25 cellular contexts compared by ENCODE assay signal in the genomic region with DNA sequence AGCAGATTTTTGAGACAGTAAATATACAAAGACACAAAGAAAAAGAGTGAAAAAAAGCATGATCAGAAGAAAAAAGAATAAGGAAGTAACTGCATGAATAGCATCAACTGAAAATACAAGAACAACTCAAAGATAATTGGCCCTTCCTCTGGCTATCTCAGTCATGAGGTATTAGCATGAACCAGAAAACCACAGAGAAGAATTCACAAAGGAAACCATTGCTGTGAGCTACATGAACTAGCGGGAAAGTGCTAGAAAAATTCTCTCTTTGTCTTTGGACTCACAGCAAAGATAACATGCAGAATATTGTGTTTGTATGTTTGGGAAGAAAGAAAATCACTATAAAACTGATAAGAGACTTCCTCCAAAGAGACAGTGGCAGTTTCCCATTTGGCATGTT.
"Had no signal": no experiment of that assay in that cellular context is flagged by ENCODE, and none has a peak within 500 bp of the region (broad histone marks: within the 10 kb centered on the region; RNA-seq: fewer than 3 reads in every experiment).

No MANE protein-coding gene starts in this region.

- H3K36me3 ChIP-seq: adrenal gland, ascending aorta, lower lobe of right lung, pancreas, sigmoid colon, thoracic aorta, upper lobe of left lung had no signal

- H3K9me3 ChIP-seq: adrenal gland, ascending aorta, lower lobe of right lung, pancreas, sigmoid colon, thoracic aorta, upper lobe of left lung had no signal

- H3K4me2 ChIP-seq: smooth muscle cell had no signal

- H3K27ac ChIP-seq: adrenal gland, ascending aorta, foreskin keratinocyte, lower lobe of right lung, pancreas, sigmoid colon, thoracic aorta, upper lobe of left lung had no signal

- H3K4me1 ChIP-seq: adrenal gland, ascending aorta, foreskin keratinocyte, lower lobe of right lung, pancreas, upper lobe of left lung had no signal

- FAIRE-seq: kidney, pancreas had no signal

- H3K27me3 ChIP-seq: adrenal gland, ascending aorta, foreskin keratinocyte, pancreas, sigmoid colon, upper lobe of left lung had no signal

- ATAC-seq: activated CD4-positive, alpha-beta T cell treated with anti-CD3 and anti-CD28 coated beads for 36 hours; activated T-cell treated with anti-CD3 and anti-CD28 coated beads, Interleukin-2, amount 50 U/mL, for 4 hours; foreskin keratinocyte; left lobe of liver; lower lobe of right lung; naive thymus-derived CD4-positive, alpha-beta T cell; pancreas; stimulated activated naive B cell treated with anti-CD40 and anti-IgM and Interleukin-4, amounts not matched to agents 10 μg/mL and 1 μg/mL and 100 μg/mL, for 72 hours had no signal

- H3K4me3 ChIP-seq: adrenal gland, ascending aorta, lower lobe of right lung, pancreas, sigmoid colon, smooth muscle cell, thoracic aorta, upper lobe of left lung had no signal

- DNase-seq: activated B cell treated with CpG ODN at 0.5 μM for 24 hours; activated CD4-positive, alpha-beta T cell treated with anti-CD3 and anti-CD28 coated beads for 36 hours; activated CD4-positive, alpha-beta T cell treated with anti-CD3 and anti-CD28 coated beads, Interleukin-2, amount 50 U/mL, for 4 hours; activated CD8-positive, alpha-beta memory T cell treated with anti-CD3 and anti-CD28 coated beads, Interleukin-2, amount 50 U/mL, for 48 hours; activated naive CD4-positive, alpha-beta T cell; activated T-cell treated with anti-CD3 and anti-CD28 coated beads, Interleukin-2, amount 50 U/mL, for 4 hours; adrenal gland; central memory CD4-positive, alpha-beta T cell; dermis blood vessel endothelial cell; effector CD8-positive, alpha-beta T cell; foreskin keratinocyte; kidney; lower lobe of right lung; naive thymus-derived CD4-positive, alpha-beta T cell; pancreas; sigmoid colon; stimulated activated CD4-positive, alpha-beta T cell treated with anti-CD3 and anti-CD28 coated beads, Interleukin-15, amount 100 ng/mL, for 24 hours; stimulated activated CD8-positive, alpha-beta memory T cell treated with anti-CD3 and anti-CD28 coated beads, Interleukin-4, amount 100 ng/mL, for 48 hours; stimulated activated naive B cell treated with anti-CD40 and anti-IgM and Interleukin-4, amounts not matched to agents 10 μg/mL and 1 μg/mL and 100 μg/mL, for 72 hours; T1000; upper lobe of left lung had no signal
